In the genomic region with DNA sequence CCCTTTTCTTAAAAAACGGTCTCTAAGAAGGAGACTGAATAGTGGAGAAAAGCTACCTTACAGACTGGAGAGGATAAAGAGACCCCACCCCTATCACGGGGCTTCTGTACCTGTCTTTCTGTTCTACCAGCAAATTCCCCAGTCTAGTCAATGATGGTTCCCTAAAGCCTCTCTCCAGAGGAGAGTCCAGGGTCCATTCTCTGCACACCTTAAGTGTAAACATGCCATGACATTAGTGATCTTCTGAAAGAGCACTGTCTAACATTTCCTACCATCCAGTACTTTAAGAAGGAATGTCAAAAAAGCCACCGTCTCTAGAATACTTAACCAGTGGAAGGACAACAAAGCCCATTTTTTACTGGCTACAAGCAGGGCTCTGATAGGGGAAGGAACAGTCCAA, we compare ENCODE assay signal across 21 cellular contexts. TPM values are rescaled to one million over a fixed set of nuclear protein-coding genes. Genes with fewer than 3 reads are reported as not detected.
DNase-seq lines count a peak whose midpoint lies in the region; ATAC-seq, FAIRE-seq and TF ChIP-seq lines count a peak whose summit lies in the region.
"Had no signal": no experiment of that assay in that cellular context is flagged by ENCODE, and none has a peak within 500 bp of the region (broad histone marks: within the 10 kb centered on the region; RNA-seq: fewer than 3 reads in every experiment).

No MANE protein-coding gene starts in this region.

- no peak overlapping the region for H3K4me2 ChIP-seq in hepatocyte
- H3K4me2 ChIP-seq: GM23338 had no signal

- H3K27ac ChIP-seq in hepatocyte = no peak overlapping the region
- no peak overlapping the region for H3K27ac ChIP-seq in small intestine (ENCODE audit: low read depth in 1 of 2, low read length in 1 of 2)
- H3K27ac ChIP-seq: HL-60 had no signal

- no peaks in the 10 kb centered on the region for H3K27me3 Mint-ChIP-seq in T-helper 17 cell
- H3K27me3 Mint-ChIP-seq: CD4-positive, CD25-positive, alpha-beta regulatory T cell; CD8-positive, alpha-beta memory T cell; IgD-negative memory B cell had no signal

- intact Hi-C loops in mucosa of descending colon (cut with DNase I, micrococcal nuclease) = no loop called here

- H2AFZ ChIP-seq in hepatocyte = no peak overlapping the region
- H2AFZ ChIP-seq: GM23338 had no signal

- no peak for DNase-seq in T-helper 17 cell
- DNase-seq in hepatocyte (ENCODE audit: low spot score) = peak; percentile 28
- no peak for DNase-seq in mucosa of descending colon
- DNase-seq in small intestine = peak; percentile 10
- DNase-seq in T1000 (lab: John Stamatoyannopoulos, UW) = no peak
- no peak for DNase-seq in HuH-7 (ENCODE audit: low spot score)
- no peak for DNase-seq in middle frontal gyrus (ENCODE audit: extremely low spot score, low spot score)
- DNase-seq: ACHN; BE2C; C1 segment of cervical spinal cord; CD4-positive, CD25-positive, alpha-beta regulatory T cell; CD8-positive, alpha-beta memory T cell; COR-L47; HCEC 1CT had no signal

- ATAC-seq in T-helper 17 cell = no peak
- peak; percentile 19 for ATAC-seq in mucosa of descending colon
- ATAC-seq: GM23338 had no signal

- peak overlapping the region; percentile 67 for H3K27ac Mint-ChIP-seq in T-helper 17 cell
- H3K27ac Mint-ChIP-seq: GM23338, IgD-negative memory B cell had no signal

- H3K9me3 ChIP-seq in T-helper 17 cell (ENCODE audit: control insufficient read depth, low read length, poor library complexity, severe bottlenecking) = no peaks in the 10 kb centered on the region
- H3K9me3 ChIP-seq in hepatocyte (ENCODE audit: low read depth) = no peaks in the 10 kb centered on the region
- no peaks in the 10 kb centered on the region for H3K9me3 ChIP-seq in mucosa of descending colon
- H3K9me3 ChIP-seq in small intestine (ENCODE audit: control insufficient read depth, low read depth) = no peaks in the 10 kb centered on the region
- H3K9me3 ChIP-seq: BE2C had no signal

- H3K4me3 Mint-ChIP-seq in T-helper 17 cell = no peak overlapping the region
- H3K4me3 Mint-ChIP-seq: CD4-positive, CD25-positive, alpha-beta regulatory T cell; CD8-positive, alpha-beta memory T cell; GM23338; IgD-negative memory B cell had no signal

- peaks cover 2% of the 10 kb centered on the region for H4K20me1 ChIP-seq in hepatocyte (ENCODE audit: insufficient read depth, poor library complexity, severe bottlenecking)

- H3K4me1 ChIP-seq in hepatocyte (ENCODE audit: insufficient read depth) = no peaks in the 10 kb centered on the region
- peaks cover 6% of the 10 kb centered on the region for H3K4me1 ChIP-seq in mucosa of descending colon (ENCODE audit: low read depth)
- no peaks in the 10 kb centered on the region for H3K4me1 ChIP-seq in small intestine (ENCODE audit: control insufficient read depth in 2 of 2, insufficient read depth in 1 of 2, low read depth in 1 of 2, low read length in 1 of 2)
- H3K4me1 ChIP-seq: BE2C had no signal

- no peaks in the 10 kb centered on the region for H3K4me1 Mint-ChIP-seq in T-helper 17 cell
- H3K4me1 Mint-ChIP-seq: CD8-positive, alpha-beta memory T cell; GM23338 had no signal

- H3K36me3 Mint-ChIP-seq in T-helper 17 cell (ENCODE audit: low read depth) = peaks cover 2% of the 10 kb centered on the region

- H3K4me3 ChIP-seq in hepatocyte (no peak overlapping the region), mucosa of descending colon (no peak overlapping the region), small intestine (ENCODE audit: low read depth in 1 of 2, low read length in 2 of 2) (no peak overlapping the region)
- H3K4me3 ChIP-seq: GM23338 had no signal

- H3K79me2 ChIP-seq in hepatocyte = no peaks in the 10 kb centered on the region

- H3K36me3 ChIP-seq in hepatocyte (replicated peaks; ENCODE audit: insufficient read depth, low read depth) = no peaks in the 10 kb centered on the region
- H3K36me3 ChIP-seq in mucosa of descending colon (ENCODE audit: low read depth) = peaks cover 8% of the 10 kb centered on the region
- H3K36me3 ChIP-seq in small intestine (ENCODE audit: control insufficient read depth in 2 of 2, insufficient read depth in 2 of 2, low read length in 2 of 2) = peaks cover 18 to 21% of the 10 kb centered on the region in 2 donors
- H3K36me3 ChIP-seq: BE2C had no signal

- no peaks in the 10 kb centered on the region for H3K27me3 ChIP-seq in hepatocyte
- no peaks in the 10 kb centered on the region for H3K27me3 ChIP-seq in small intestine (ENCODE audit: control insufficient read depth in 2 of 2, insufficient read depth in 2 of 2, low read length in 2 of 2)
- H3K27me3 ChIP-seq: BE2C had no signal

- H3K9me2 ChIP-seq in hepatocyte (replicated peaks; ENCODE audit: insufficient read depth) = no peaks in the 10 kb centered on the region

- FAIRE-seq in small intestine (lab: Jason Lieb, UNC) = no peak
- FAIRE-seq: D721Med, GM12891, GM19239, H54 had no signal

- TF ChIP-seq CTCF in hepatocyte (IDR thresholded peaks at IDR 0.05; ENCODE audit: poor library complexity) (no peak), mucosa of descending colon (IDR thresholded peaks at IDR 0.05) (no peak)

- WGBS in hepatocyte (ENCODE audit: low lambda C conversion rate, missing lambda C conversion rate) = 78% methylated on average over 3 of the region's 3 CpGs
- 83 to 88% (median 87%) methylated on average over 3 of the region's 3 CpGs for WGBS in small intestine, 3 donors

RNA-seq across cellular contexts. Expression of a gene that starts 17.0 kb away (rescaled TPM):
- 10 to 100 TPM; 33.5 to 43.5 TPM for total RNA-seq in T-helper 17 cell
- 40.7 and 41.7 TPM in 2 replicates for total RNA-seq in hepatocyte
- polyA plus RNA-seq in hepatocyte = 36.3 and 43.5 TPM in 2 replicates
- total RNA-seq in mucosa of descending colon = 10 to 100 TPM; 26.7 to 35.7 (median 33.6) TPM
- 10 to 100 TPM; 13.8 to 19.7 (median 16.1) TPM for polyA plus RNA-seq in small intestine

Comparison
In these comparisons a context has a peak if more than half of its experiments do, and no peak if none do; other contexts are left out.
1. DNase-seq: peak in hepatocyte (single experiment) and small intestine (single experiment); none in T-helper 17 cell (0 of 3), mucosa of descending colon (0 of 3), T1000 (single experiment), HuH-7 (single experiment) and middle frontal gyrus (single experiment).